ENCODE assay signal across 19 cellular contexts in the genomic region with DNA sequence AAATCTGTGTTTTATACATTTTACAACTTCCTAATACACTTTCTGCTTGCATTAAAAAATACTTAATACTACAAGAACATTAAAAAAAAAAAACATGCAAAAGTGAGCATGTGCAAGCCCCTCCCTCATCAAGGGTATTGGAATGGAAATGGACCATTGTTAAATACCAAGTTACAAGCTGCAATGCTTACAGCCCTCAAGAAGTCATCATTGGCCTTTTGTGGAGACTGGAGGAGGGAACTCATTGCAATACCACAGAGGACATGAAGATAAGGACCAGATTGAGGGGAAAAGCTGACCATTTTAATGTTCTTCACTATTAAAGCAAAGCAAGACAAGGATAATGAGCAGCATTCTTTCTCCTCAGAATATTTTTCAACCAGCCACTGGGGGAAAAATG.
A peak's percentile ranks its signal among the peaks of the same experiment; 100 is the strongest.
DNase-seq lines count a peak whose midpoint lies in the region; ATAC-seq and TF ChIP-seq lines count a peak whose summit lies in the region.
"Had no signal": no experiment of that assay in that cellular context is flagged by ENCODE, and none has a peak within 500 bp of the region (broad histone marks: within the 10 kb centered on the region; RNA-seq: fewer than 3 reads in every experiment).

No MANE protein-coding gene starts in this region.

- no peaks in the 10 kb centered on the region for H4K20me1 ChIP-seq in BLaER1
- no peaks in the 10 kb centered on the region for H4K20me1 ChIP-seq in H9 (ENCODE audit: control insufficient read depth, insufficient read depth, insufficient read length)

- H2BK15ac ChIP-seq in H9 (ENCODE audit: low read depth, low read length): no peak overlapping the region

- H3K23ac ChIP-seq in H9 (ENCODE audit: insufficient read length, low read depth, low read length): no peak overlapping the region

- no peak overlapping the region for H4K91ac ChIP-seq in H9 (ENCODE audit: insufficient read length, low read depth, low read length)

- peak overlapping the region in 1 of 3 experiments; percentile 87; a peak in 1 of 7 replicates for H3K27ac Mint-ChIP-seq in H9
- H3K27ac Mint-ChIP-seq in WTC11: 0 out of 2 replicates have a peak overlapping the region, but pooled peaks have one; percentile 3
- H3K27ac Mint-ChIP-seq in CD4-positive, alpha-beta memory T cell: no peak overlapping the region

- no peak overlapping the region for H4K5ac ChIP-seq in H9 (ENCODE audit: insufficient read length, low read depth, low read length)

- peaks cover 13 to 24% of the 10 kb centered on the region in 2 experiments for H3K4me1 Mint-ChIP-seq in H9
- peaks cover 28% of the 10 kb centered on the region for H3K4me1 Mint-ChIP-seq in WTC11
- peaks cover 0 to 20% (median 4%) of the 10 kb centered on the region in 4 donors for H3K4me1 Mint-ChIP-seq in CD4-positive, alpha-beta memory T cell

- POLR2A ChIA-PET in WTC11 (lab: Charles Lee): no interaction called here
- POLR2A ChIA-PET in CD4-positive, alpha-beta memory T cell (lab: Charles Lee; ENCODE audit: partially characterized antibody): no interaction called here

- no peaks in the 10 kb centered on the region for H3K9me3 ChIP-seq in BLaER1
- H3K9me3 ChIP-seq in H9 (ENCODE audit: control insufficient read depth, low read depth, low read length): no peaks in the 10 kb centered on the region
- no peaks in the 10 kb centered on the region for H3K9me3 ChIP-seq in iPS-15b (ENCODE audit: control insufficient read depth, insufficient read depth, low read length)
- no peaks in the 10 kb centered on the region for H3K9me3 ChIP-seq in mucosa of descending colon
- no peaks in the 10 kb centered on the region for H3K9me3 ChIP-seq in CD4-positive, alpha-beta memory T cell (ENCODE audit: control insufficient read depth in 1 of 2, low read length in 2 of 2)
- H3K9me3 ChIP-seq: A549 had no signal

- H3K27me3 ChIP-seq in BLaER1 (no peaks in the 10 kb centered on the region), H9 (ENCODE audit: insufficient read depth, low read length) (no peaks in the 10 kb centered on the region), iPS-15b (ENCODE audit: control insufficient read depth, insufficient read depth, low read length) (no peaks in the 10 kb centered on the region)
- no peaks in the 10 kb centered on the region for H3K27me3 ChIP-seq in CD4-positive, alpha-beta memory T cell (ENCODE audit: insufficient read depth, low read length)

- H4K8ac ChIP-seq in H9 (replicated peaks; ENCODE audit: insufficient read length, low read depth, low read length): no peak overlapping the region

- H3K36me3 Mint-ChIP-seq in H9 (ENCODE audit: insufficient read depth in 1 of 3, low read depth in 3 of 3) (no peaks in the 10 kb centered on the region), WTC11 (no peaks in the 10 kb centered on the region)
- H3K36me3 Mint-ChIP-seq in CD4-positive, alpha-beta memory T cell: peaks cover 12 to 16% of the 10 kb centered on the region in 2 donors

- CTCF ChIA-PET in WTC11 (lab: Charles Lee): interaction anchor here (1.4 kb wide), 1 partner anchor 9 kb away, joined by 7 read pairs; no protein-coding TSS in a partner anchor
- CTCF ChIA-PET in CD4-positive, alpha-beta memory T cell (lab: Charles Lee; ENCODE audit: partially characterized antibody): no interaction called here

- H2AK5ac ChIP-seq in H9 (ENCODE audit: insufficient read length, low read length): no peak overlapping the region

- no peaks in the 10 kb centered on the region; the same call in 1 of the 2 replicates for H3K27me3 Mint-ChIP-seq in H9 (ENCODE audit: low read depth)
- H3K27me3 Mint-ChIP-seq in WTC11 (ENCODE audit: low read depth): no peaks in the 10 kb centered on the region
- no peaks in the 10 kb centered on the region for H3K27me3 Mint-ChIP-seq in CD4-positive, alpha-beta memory T cell
- H3K27me3 Mint-ChIP-seq: CD8-positive, alpha-beta memory T cell had no signal

- H3K4ac ChIP-seq in H9 (ENCODE audit: low read depth, low read length): no peak overlapping the region

- ATAC-seq in WTC11 (peak; percentile 30; the same call in 1 of the 2 replicates), mucosa of descending colon (no peak), GM21825 (IDR thresholded peaks at IDR 0.05; ENCODE audit: unreplicated experiment) (no peak)
- ATAC-seq: A549, GM12878 had no signal

- no peak overlapping the region for H2BK20ac ChIP-seq in H9 (ENCODE audit: low read depth, low read length, poor library complexity, severe bottlenecking)

- no peaks in the 10 kb centered on the region for H3K79me1 ChIP-seq in H9 (ENCODE audit: insufficient read depth, low read depth, low read length, poor library complexity, severe bottlenecking)

- peak overlapping the region; percentile 71 for H3K4me2 ChIP-seq in BLaER1
- peak overlapping the region; percentile 35 for H3K4me2 ChIP-seq in H9 (ENCODE audit: insufficient read depth, insufficient read length, low read length)
- H3K4me2 ChIP-seq: A549, KMS-11 had no signal

- H3K4me3 ChIP-seq in BLaER1 (no peak overlapping the region), iPS-15b (ENCODE audit: low read depth, low read length) (peak overlapping the region; percentile 4), mucosa of descending colon (no peak overlapping the region)
- no peak overlapping the region for H3K4me3 ChIP-seq in CD4-positive, alpha-beta memory T cell (ENCODE audit: low read length in 2 of 2)
- H3K4me3 ChIP-seq: A549, GM12878 had no signal

- no peak overlapping the region for H2BK5ac ChIP-seq in H9 (ENCODE audit: insufficient read length, low read length)

- H2BK12ac ChIP-seq in H9 (ENCODE audit: insufficient read length, low read depth, low read length): no peak overlapping the region

- no peak overlapping the region for H3K56ac ChIP-seq in H9 (ENCODE audit: insufficient read length, low read depth, low read length)

- H3K9me3 Mint-ChIP-seq in H9: no peaks in the 10 kb centered on the region
- H3K9me3 Mint-ChIP-seq in WTC11: no peaks in the 10 kb centered on the region
- no peaks in the 10 kb centered on the region for H3K9me3 Mint-ChIP-seq in CD4-positive, alpha-beta memory T cell
- H3K9me3 Mint-ChIP-seq: CD8-positive, alpha-beta memory T cell had no signal

- H3K27ac ChIP-seq in BLaER1: no peak overlapping the region
- H3K27ac ChIP-seq in H9 (ENCODE audit: insufficient read length, low read depth, low read length): no peak overlapping the region
- no peak overlapping the region for H3K27ac ChIP-seq in CD4-positive, alpha-beta memory T cell (ENCODE audit: low read depth, low read length)
- H3K27ac ChIP-seq: 22Rv1, A549, KMS-11 had no signal

- no peak for DNase-seq in H9
- no peak for DNase-seq in WTC11 (ENCODE audit: low spot score)
- no peak for DNase-seq in mucosa of descending colon
- DNase-seq in T-helper 1 cell: no peak
- no peak for DNase-seq in CD4-positive, alpha-beta memory T cell
- DNase-seq: AML-193; CD8-positive, alpha-beta memory T cell; COR-L47; DMS 273 treated with DMSO at 0.1 percent for 48 hours; DMS53; DND-41; EL had no signal

- H3K14ac ChIP-seq in H9 (ENCODE audit: insufficient read depth, low read length): no peak overlapping the region

- intact Hi-C loops in mucosa of descending colon (cut with DNase I, micrococcal nuclease): no loop called here
- intact Hi-C loops in CD4-positive, alpha-beta memory T cell (cut with micrococcal nuclease): no loop called here

- no peak overlapping the region for H3K4me3 Mint-ChIP-seq in H9
- peak overlapping the region; percentile 22; the same call in 1 of the 2 replicates for H3K4me3 Mint-ChIP-seq in WTC11
- H3K4me3 Mint-ChIP-seq in CD4-positive, alpha-beta memory T cell: no peak overlapping the region
- H3K4me3 Mint-ChIP-seq: CD8-positive, alpha-beta memory T cell had no signal

- peaks cover 5% of the 10 kb centered on the region; the same call in 1 of the 2 replicates for H3K36me3 ChIP-seq in BLaER1
- H3K36me3 ChIP-seq in iPS-15b (ENCODE audit: control insufficient read depth, insufficient read depth, low read length): peaks cover 3% of the 10 kb centered on the region
- H3K36me3 ChIP-seq in mucosa of descending colon (ENCODE audit: low read depth): no peaks in the 10 kb centered on the region
- H3K36me3 ChIP-seq in CD4-positive, alpha-beta memory T cell (ENCODE audit: insufficient read depth, low read length): peaks cover 2% of the 10 kb centered on the region

- no peak overlapping the region for H2AFZ ChIP-seq in H9 (ENCODE audit: low read length)

- H2BK120ac ChIP-seq in H9 (ENCODE audit: low read depth, low read length, poor library complexity, severe bottlenecking): no peak overlapping the region

- TF ChIP-seq CTCF in H9 (conservative IDR thresholded peaks at IDR 0.05) (no peak), WTC11 (IDR thresholded peaks at IDR 0.05) (no peak), mucosa of descending colon (IDR thresholded peaks at IDR 0.05) (no peak)

- H3K4me1 ChIP-seq in BLaER1 (peaks cover 80% of the 10 kb centered on the region), H9 (ENCODE audit: insufficient read depth, low read length) (peaks cover 7% of the 10 kb centered on the region; the same call in 1 of the 2 replicates), iPS-15b (ENCODE audit: control insufficient read depth, insufficient read depth, low read length) (peaks cover 12% of the 10 kb centered on the region), mucosa of descending colon (ENCODE audit: low read depth) (no peaks in the 10 kb centered on the region)
- H3K4me1 ChIP-seq in CD4-positive, alpha-beta memory T cell (ENCODE audit: insufficient read depth, low read length): no peaks in the 10 kb centered on the region
- H3K4me1 ChIP-seq: A549 had no signal

- H3T11ph ChIP-seq in H9 (ENCODE audit: low read length): no peak overlapping the region

- no peaks in the 10 kb centered on the region for H3K79me2 ChIP-seq in H9 (ENCODE audit: insufficient read depth, low read length)

- H3K18ac ChIP-seq in H9 (ENCODE audit: insufficient read length, low read depth, low read length): no peak overlapping the region

- H3K9ac ChIP-seq in BLaER1 (no peak overlapping the region), H9 (ENCODE audit: extremely low read depth, insufficient read length, low read length) (no peak overlapping the region), iPS-15b (ENCODE audit: low read depth, low read length) (no peak overlapping the region)
- H3K9ac ChIP-seq: KMS-11 had no signal

- H3K23me2 ChIP-seq in H9 (ENCODE audit: insufficient read length, low read depth, low read length, poor library complexity, severe bottlenecking): no peaks in the 10 kb centered on the region

TF ChIP-seq in WTC11, 78 proteins besides CTCF, POLR2A, EP300 and RAD21 (continues in another document):
- no peak for TF ChIP-seq FOXK1 (CRISPR knock-in tag; IDR thresholded peaks at IDR 0.05)
